ENCODE assay signal across 1 cellular context in the genomic region with DNA sequence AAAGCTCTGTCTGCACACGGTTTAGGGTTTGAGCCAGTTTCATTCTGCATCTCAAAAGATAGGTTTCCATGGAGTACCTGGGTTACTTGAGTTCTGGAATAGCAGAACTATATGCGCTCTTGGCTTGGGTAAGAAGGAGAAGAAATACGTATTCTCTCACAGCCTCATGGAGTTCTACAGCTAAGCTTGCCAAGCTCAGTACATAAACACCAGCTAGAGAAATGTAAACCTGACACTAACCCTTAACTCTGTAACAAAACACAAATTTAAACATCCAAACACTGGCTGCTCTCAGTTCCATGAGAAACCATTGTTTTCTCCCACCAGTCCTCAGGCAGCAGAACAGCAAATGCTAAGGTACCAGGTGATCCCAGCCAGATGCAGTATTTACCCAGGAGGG.
TF ChIP-seq lines count a peak whose summit lies in the region.

No MANE protein-coding gene starts in this region.

TF ChIP-seq in H1, 55 proteins besides CTCF, POLR2A, EP300 and RAD21:
- TF ChIP-seq TAF7 (optimal IDR thresholded peaks at IDR 0.05; ENCODE audit: borderline replicate concordance, low read depth, low read length) = no peak
- TF ChIP-seq JUN (IDR thresholded peaks at IDR 0.05; ENCODE audit: low read depth, low read length) = no peak
- TF ChIP-seq SAP30 (IDR thresholded peaks at IDR 0.05; ENCODE audit: insufficient read depth, insufficient replicate concordance, low read length) = no peak
- TF ChIP-seq BRCA1 (IDR thresholded peaks at IDR 0.05; ENCODE audit: low read depth, low read length) = no peak
- TF ChIP-seq, protein P1, sequence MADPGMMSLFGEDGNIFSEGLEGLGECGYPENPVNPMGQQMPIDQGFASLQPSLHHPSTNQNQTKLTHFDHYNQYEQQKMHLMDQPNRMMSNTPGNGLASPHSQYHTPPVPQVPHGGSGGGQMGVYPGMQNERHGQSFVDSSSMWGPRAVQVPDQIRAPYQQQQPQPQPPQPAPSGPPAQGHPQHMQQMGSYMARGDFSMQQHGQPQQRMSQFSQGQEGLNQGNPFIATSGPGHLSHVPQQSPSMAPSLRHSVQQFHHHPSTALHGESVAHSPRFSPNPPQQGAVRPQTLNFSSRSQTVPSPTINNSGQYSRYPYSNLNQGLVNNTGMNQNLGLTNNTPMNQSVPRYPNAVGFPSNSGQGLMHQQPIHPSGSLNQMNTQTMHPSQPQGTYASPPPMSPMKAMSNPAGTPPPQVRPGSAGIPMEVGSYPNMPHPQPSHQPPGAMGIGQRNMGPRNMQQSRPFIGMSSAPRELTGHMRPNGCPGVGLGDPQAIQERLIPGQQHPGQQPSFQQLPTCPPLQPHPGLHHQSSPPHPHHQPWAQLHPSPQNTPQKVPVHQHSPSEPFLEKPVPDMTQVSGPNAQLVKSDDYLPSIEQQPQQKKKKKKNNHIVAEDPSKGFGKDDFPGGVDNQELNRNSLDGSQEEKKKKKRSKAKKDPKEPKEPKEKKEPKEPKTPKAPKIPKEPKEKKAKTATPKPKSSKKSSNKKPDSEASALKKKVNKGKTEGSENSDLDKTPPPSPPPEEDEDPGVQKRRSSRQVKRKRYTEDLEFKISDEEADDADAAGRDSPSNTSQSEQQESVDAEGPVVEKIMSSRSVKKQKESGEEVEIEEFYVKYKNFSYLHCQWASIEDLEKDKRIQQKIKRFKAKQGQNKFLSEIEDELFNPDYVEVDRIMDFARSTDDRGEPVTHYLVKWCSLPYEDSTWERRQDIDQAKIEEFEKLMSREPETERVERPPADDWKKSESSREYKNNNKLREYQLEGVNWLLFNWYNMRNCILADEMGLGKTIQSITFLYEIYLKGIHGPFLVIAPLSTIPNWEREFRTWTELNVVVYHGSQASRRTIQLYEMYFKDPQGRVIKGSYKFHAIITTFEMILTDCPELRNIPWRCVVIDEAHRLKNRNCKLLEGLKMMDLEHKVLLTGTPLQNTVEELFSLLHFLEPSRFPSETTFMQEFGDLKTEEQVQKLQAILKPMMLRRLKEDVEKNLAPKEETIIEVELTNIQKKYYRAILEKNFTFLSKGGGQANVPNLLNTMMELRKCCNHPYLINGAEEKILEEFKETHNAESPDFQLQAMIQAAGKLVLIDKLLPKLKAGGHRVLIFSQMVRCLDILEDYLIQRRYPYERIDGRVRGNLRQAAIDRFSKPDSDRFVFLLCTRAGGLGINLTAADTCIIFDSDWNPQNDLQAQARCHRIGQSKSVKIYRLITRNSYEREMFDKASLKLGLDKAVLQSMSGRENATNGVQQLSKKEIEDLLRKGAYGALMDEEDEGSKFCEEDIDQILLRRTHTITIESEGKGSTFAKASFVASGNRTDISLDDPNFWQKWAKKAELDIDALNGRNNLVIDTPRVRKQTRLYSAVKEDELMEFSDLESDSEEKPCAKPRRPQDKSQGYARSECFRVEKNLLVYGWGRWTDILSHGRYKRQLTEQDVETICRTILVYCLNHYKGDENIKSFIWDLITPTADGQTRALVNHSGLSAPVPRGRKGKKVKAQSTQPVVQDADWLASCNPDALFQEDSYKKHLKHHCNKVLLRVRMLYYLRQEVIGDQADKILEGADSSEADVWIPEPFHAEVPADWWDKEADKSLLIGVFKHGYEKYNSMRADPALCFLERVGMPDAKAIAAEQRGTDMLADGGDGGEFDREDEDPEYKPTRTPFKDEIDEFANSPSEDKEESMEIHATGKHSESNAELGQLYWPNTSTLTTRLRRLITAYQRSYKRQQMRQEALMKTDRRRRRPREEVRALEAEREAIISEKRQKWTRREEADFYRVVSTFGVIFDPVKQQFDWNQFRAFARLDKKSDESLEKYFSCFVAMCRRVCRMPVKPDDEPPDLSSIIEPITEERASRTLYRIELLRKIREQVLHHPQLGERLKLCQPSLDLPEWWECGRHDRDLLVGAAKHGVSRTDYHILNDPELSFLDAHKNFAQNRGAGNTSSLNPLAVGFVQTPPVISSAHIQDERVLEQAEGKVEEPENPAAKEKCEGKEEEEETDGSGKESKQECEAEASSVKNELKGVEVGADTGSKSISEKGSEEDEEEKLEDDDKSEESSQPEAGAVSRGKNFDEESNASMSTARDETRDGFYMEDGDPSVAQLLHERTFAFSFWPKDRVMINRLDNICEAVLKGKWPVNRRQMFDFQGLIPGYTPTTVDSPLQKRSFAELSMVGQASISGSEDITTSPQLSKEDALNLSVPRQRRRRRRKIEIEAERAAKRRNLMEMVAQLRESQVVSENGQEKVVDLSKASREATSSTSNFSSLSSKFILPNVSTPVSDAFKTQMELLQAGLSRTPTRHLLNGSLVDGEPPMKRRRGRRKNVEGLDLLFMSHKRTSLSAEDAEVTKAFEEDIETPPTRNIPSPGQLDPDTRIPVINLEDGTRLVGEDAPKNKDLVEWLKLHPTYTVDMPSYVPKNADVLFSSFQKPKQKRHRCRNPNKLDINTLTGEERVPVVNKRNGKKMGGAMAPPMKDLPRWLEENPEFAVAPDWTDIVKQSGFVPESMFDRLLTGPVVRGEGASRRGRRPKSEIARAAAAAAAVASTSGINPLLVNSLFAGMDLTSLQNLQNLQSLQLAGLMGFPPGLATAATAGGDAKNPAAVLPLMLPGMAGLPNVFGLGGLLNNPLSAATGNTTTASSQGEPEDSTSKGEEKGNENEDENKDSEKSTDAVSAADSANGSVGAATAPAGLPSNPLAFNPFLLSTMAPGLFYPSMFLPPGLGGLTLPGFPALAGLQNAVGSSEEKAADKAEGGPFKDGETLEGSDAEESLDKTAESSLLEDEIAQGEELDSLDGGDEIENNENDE (IDR thresholded peaks at IDR 0.05; ENCODE audit: insufficient replicate concordance, low read length) = no peak
- TF ChIP-seq ASH2L (IDR thresholded peaks at IDR 0.05; ENCODE audit: low read length) = no peak
- no peak for TF ChIP-seq RBBP5 (IDR thresholded peaks at IDR 0.05; ENCODE audit: borderline replicate concordance, low read depth, low read length)
- TF ChIP-seq SIRT6 (IDR thresholded peaks at IDR 0.05; ENCODE audit: low read length) = no peak
- TF ChIP-seq SP1 (IDR thresholded peaks at IDR 0.05; ENCODE audit: low read depth, low read length) = no peak
- no peak for TF ChIP-seq KDM1A (IDR thresholded peaks at IDR 0.05; ENCODE audit: borderline replicate concordance, low read length)
- no peak for TF ChIP-seq TAF1 (IDR thresholded peaks at IDR 0.05; ENCODE audit: low read depth, low read length)
- TF ChIP-seq POU5F1 (IDR thresholded peaks at IDR 0.05; ENCODE audit: low read depth, low read length) = no peak
- TF ChIP-seq CHD2 (IDR thresholded peaks at IDR 0.05; ENCODE audit: low read length) = no peak
- no peak for TF ChIP-seq EZH2 (IDR thresholded peaks at IDR 0.05; ENCODE audit: low read depth, low read length, severe bottlenecking)
- TF ChIP-seq ZNF274 (IDR thresholded peaks at IDR 0.05; ENCODE audit: borderline replicate concordance, extremely low read depth, low read length) = no peak
- TF ChIP-seq KDM5A (IDR thresholded peaks at IDR 0.05; ENCODE audit: low read length) = no peak
- TF ChIP-seq, protein P2, sequence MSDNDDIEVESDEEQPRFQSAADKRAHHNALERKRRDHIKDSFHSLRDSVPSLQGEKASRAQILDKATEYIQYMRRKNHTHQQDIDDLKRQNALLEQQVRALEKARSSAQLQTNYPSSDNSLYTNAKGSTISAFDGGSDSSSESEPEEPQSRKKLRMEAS (IDR thresholded peaks at IDR 0.05) = no peak
